Comparison of ENCODE assay signal across 2 cellular contexts in genomic region chr1:234730110-234730509, GRCh38.
TF ChIP-seq lines count a peak whose summit lies in the region.

No MANE protein-coding gene starts in this region.

TF ChIP-seq in GM12878, 131 proteins besides CTCF, POLR2A, EP300 and RAD21 (continued from another document):
- TF ChIP-seq, protein P1, sequence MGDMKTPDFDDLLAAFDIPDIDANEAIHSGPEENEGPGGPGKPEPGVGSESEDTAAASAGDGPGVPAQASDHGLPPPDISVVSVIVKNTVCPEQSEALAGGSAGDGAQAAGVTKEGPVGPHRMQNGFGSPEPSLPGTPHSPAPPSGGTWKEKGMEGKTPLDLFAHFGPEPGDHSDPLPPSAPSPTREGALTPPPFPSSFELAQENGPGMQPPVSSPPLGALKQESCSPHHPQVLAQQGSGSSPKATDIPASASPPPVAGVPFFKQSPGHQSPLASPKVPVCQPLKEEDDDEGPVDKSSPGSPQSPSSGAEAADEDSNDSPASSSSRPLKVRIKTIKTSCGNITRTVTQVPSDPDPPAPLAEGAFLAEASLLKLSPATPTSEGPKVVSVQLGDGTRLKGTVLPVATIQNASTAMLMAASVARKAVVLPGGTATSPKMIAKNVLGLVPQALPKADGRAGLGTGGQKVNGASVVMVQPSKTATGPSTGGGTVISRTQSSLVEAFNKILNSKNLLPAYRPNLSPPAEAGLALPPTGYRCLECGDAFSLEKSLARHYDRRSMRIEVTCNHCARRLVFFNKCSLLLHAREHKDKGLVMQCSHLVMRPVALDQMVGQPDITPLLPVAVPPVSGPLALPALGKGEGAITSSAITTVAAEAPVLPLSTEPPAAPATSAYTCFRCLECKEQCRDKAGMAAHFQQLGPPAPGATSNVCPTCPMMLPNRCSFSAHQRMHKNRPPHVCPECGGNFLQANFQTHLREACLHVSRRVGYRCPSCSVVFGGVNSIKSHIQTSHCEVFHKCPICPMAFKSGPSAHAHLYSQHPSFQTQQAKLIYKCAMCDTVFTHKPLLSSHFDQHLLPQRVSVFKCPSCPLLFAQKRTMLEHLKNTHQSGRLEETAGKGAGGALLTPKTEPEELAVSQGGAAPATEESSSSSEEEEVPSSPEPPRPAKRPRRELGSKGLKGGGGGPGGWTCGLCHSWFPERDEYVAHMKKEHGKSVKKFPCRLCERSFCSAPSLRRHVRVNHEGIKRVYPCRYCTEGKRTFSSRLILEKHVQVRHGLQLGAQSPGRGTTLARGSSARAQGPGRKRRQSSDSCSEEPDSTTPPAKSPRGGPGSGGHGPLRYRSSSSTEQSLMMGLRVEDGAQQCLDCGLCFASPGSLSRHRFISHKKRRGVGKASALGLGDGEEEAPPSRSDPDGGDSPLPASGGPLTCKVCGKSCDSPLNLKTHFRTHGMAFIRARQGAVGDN (IDR thresholded peaks at IDR 0.05), result peak; percentile 83
- TF ChIP-seq CHD1 (IDR thresholded peaks at IDR 0.05; ENCODE audit: low read depth, low read length) (no peak), POU2F2 (IDR thresholded peaks at IDR 0.05; ENCODE audit: borderline replicate concordance, low read depth, low read length) (peak; percentile 14; the same call in 1 of the 3 replicates), GATAD2B (conservative IDR thresholded peaks at IDR 0.05; ENCODE audit: low read depth) (0 out of 2 replicates have a peak, but pooled peaks have one; percentile 2)
- TF ChIP-seq, protein P2, sequence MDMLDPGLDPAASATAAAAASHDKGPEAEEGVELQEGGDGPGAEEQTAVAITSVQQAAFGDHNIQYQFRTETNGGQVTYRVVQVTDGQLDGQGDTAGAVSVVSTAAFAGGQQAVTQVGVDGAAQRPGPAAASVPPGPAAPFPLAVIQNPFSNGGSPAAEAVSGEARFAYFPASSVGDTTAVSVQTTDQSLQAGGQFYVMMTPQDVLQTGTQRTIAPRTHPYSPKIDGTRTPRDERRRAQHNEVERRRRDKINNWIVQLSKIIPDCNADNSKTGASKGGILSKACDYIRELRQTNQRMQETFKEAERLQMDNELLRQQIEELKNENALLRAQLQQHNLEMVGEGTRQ (IDR thresholded peaks at IDR 0.05; ENCODE audit: borderline replicate concordance, low read depth, low read length), result no peak

TF ChIP-seq in SK-N-SH treated with all-trans-retinoic acid at 6 μM for 48 hours, 23 proteins besides CTCF, POLR2A, EP300 and RAD21 (continued from another document):
- no peak for TF ChIP-seq POU6F1 (CRISPR knock-in tag; IDR thresholded peaks at IDR 0.05; ENCODE audit: borderline replicate concordance, low read depth)
- TF ChIP-seq OSR1 (CRISPR knock-in tag; IDR thresholded peaks at IDR 0.05), result no peak
- TF ChIP-seq GLIS3 (CRISPR knock-in tag; IDR thresholded peaks at IDR 0.05), result no peak
- TF ChIP-seq ZNF70 (CRISPR knock-in tag; IDR thresholded peaks at IDR 0.05), result no peak
- no peak for TF ChIP-seq TSHZ2 (CRISPR knock-in tag; IDR thresholded peaks at IDR 0.05)
- no peak for TF ChIP-seq TOX (CRISPR knock-in tag; IDR thresholded peaks at IDR 0.05; ENCODE audit: borderline replicate concordance)
- no peak for TF ChIP-seq ISL1 (CRISPR knock-in tag; IDR thresholded peaks at IDR 0.05)
- no peak for TF ChIP-seq ZNF8 (CRISPR knock-in tag; IDR thresholded peaks at IDR 0.05)
- no peak for TF ChIP-seq BACH2 (CRISPR knock-in tag; IDR thresholded peaks at IDR 0.05; ENCODE audit: borderline replicate concordance)
- TF ChIP-seq PPARA (CRISPR knock-in tag; IDR thresholded peaks at IDR 0.05; ENCODE audit: borderline replicate concordance), result no peak
- TF ChIP-seq, protein P3, sequence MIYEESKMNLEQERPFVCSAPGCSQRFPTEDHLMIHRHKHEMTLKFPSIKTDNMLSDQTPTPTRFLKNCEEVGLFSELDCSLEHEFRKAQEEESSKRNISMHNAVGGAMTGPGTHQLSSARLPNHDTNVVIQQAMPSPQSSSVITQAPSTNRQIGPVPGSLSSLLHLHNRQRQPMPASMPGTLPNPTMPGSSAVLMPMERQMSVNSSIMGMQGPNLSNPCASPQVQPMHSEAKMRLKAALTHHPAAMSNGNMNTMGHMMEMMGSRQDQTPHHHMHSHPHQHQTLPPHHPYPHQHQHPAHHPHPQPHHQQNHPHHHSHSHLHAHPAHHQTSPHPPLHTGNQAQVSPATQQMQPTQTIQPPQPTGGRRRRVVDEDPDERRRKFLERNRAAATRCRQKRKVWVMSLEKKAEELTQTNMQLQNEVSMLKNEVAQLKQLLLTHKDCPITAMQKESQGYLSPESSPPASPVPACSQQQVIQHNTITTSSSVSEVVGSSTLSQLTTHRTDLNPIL (CRISPR knock-in tag; IDR thresholded peaks at IDR 0.05; ENCODE audit: low read depth), result no peak
